Comparison of ENCODE assay signal across 8 cellular contexts in the genomic region with DNA sequence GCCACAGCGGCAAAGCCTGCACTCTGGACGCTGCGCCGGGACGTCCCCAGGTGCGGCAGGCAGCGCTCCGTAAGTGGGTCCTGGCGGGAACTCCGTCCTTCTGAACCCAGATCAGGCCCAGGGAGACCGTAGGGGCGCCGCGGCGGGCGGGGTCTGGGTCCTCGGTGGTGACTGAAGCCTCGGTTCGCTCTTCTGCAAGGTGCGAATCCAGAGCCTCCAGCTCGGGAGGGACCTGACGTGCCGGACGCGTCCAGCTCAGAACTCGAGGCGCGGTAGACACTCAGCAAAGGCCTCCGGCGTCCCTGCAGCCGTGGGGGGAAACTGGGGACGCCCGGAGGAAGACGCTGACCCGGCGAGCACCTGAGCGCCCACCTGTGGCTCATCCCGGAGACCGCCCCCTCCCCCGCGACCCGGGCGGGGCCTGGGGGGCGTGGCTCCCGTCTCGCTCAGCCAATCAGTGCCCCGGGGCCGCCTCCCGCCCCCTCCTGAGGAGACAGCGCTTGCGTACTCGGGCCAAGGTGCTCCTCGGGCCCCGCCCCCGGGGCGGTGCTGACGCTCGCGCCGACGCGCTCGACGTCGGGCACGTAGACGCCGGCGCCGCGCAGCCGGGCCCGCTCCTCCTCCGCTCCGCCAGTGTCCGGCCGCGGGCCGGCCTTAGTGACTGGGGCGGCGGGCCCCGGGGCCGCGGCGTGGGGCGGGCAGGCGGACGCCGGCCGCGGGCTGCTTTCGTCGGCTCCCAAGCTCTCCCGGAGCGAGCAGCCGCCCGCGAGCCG. TPM values are rescaled to one million over a fixed set of nuclear protein-coding genes. Genes with fewer than 3 reads are reported as not detected.
DNase-seq lines count a peak whose midpoint lies in the region; ATAC-seq, FAIRE-seq and TF ChIP-seq lines count a peak whose summit lies in the region.

Gene PPFIA1, plus strand, starts transcription at position 587 of the 773 bp plus-strand sequence. CDS start 1,483 bp downstream, outside the sequence.

- peaks cover 2% of the 10 kb centered on the region for H3K4me1 ChIP-seq in RWPE2 (ENCODE audit: insufficient read depth, poor library complexity, severe bottlenecking)

- H3K9me3 Mint-ChIP-seq in activated T-helper 2 cell treated with anti-CD3 and anti-CD28 coated beads, Interferon-gamma antibody, Interleukin-2, Interleukin-4, amounts not matched to agents 10 μg/mL and 5 μg/mL and 100 μg/mL, durations not matched to agents 14 hours and 24 hours and 36 hours = no peaks in the 10 kb centered on the region
- H3K9me3 Mint-ChIP-seq in natural killer cell treated with Interleukin-12 subunit alpha and Interleukin-12 subunit beta and Interleukin-15 and Interleukin-18, amount 100 ng/mL, for 72 hours = no peaks in the 10 kb centered on the region

- H3K27ac ChIP-seq in RWPE2 (ENCODE audit: poor library complexity, severe bottlenecking) = peak within 1 kb of the TSS; percentile 46

- peaks cover 23% of the 10 kb centered on the region for H3K27me3 Mint-ChIP-seq in activated T-helper 2 cell treated with anti-CD3 and anti-CD28 coated beads, Interferon-gamma antibody, Interleukin-2, Interleukin-4, amounts not matched to agents 10 μg/mL and 5 μg/mL and 100 μg/mL, durations not matched to agents 14 hours and 24 hours and 36 hours (ENCODE audit: low read depth)
- peaks cover 8 to 10% of the 10 kb centered on the region in 2 donors for H3K27me3 Mint-ChIP-seq in natural killer cell treated with Interleukin-12 subunit alpha and Interleukin-12 subunit beta and Interleukin-15 and Interleukin-18, amount 100 ng/mL, for 72 hours

- H3K36me3 Mint-ChIP-seq in activated T-helper 2 cell treated with anti-CD3 and anti-CD28 coated beads, Interferon-gamma antibody, Interleukin-2, Interleukin-4, amounts not matched to agents 10 μg/mL and 5 μg/mL and 100 μg/mL, durations not matched to agents 14 hours and 24 hours and 36 hours (ENCODE audit: low read depth) = peaks cover 28% of the 10 kb centered on the region
- peaks cover 9% of the 10 kb centered on the region for H3K36me3 Mint-ChIP-seq in natural killer cell treated with Interleukin-12 subunit alpha and Interleukin-12 subunit beta and Interleukin-15 and Interleukin-18, amount 100 ng/mL, for 72 hours

- DNase-seq in ELR (ENCODE audit: low read depth) (peak; percentile 94), H54 (ENCODE audit: insufficient read length, low spot score) (peak; percentile 93), LoVo (ENCODE audit: low spot score) (peak; percentile 97), RWPE2 (ENCODE audit: low spot score) (peak; percentile 94), fibroblast of pulmonary artery (ENCODE audit: low read depth) (peak; percentile 93)
- DNase-seq in activated T-helper 2 cell treated with anti-CD3 and anti-CD28 coated beads, Interferon-gamma antibody, Interleukin-2, Interleukin-4, amounts not matched to agents 10 μg/mL and 5 μg/mL and 100 μg/mL, durations not matched to agents 14 hours and 24 hours and 36 hours (ENCODE audit: low spot score) = peak; percentile 92
- peak; percentile 97 for DNase-seq in natural killer cell treated with Interleukin-12 subunit alpha and Interleukin-12 subunit beta and Interleukin-15 and Interleukin-18, amount 100 ng/mL, for 72 hours (ENCODE audit: low spot score)
- peak; percentile 92 for DNase-seq in stimulated activated naive CD4-positive, alpha-beta T cell treated with Interleukin-2 at 50 U/mL for 16 hours (lab: John Stamatoyannopoulos, UW)

- peaks cover 26% of the 10 kb centered on the region for H3K4me1 Mint-ChIP-seq in activated T-helper 2 cell treated with anti-CD3 and anti-CD28 coated beads, Interferon-gamma antibody, Interleukin-2, Interleukin-4, amounts not matched to agents 10 μg/mL and 5 μg/mL and 100 μg/mL, durations not matched to agents 14 hours and 24 hours and 36 hours (ENCODE audit: low read depth)
- peaks cover 23 to 25% of the 10 kb centered on the region in 2 donors for H3K4me1 Mint-ChIP-seq in natural killer cell treated with Interleukin-12 subunit alpha and Interleukin-12 subunit beta and Interleukin-15 and Interleukin-18, amount 100 ng/mL, for 72 hours (ENCODE audit: low read depth in 2 of 2)

- H3K27ac Mint-ChIP-seq in activated T-helper 2 cell treated with anti-CD3 and anti-CD28 coated beads, Interferon-gamma antibody, Interleukin-2, Interleukin-4, amounts not matched to agents 10 μg/mL and 5 μg/mL and 100 μg/mL, durations not matched to agents 14 hours and 24 hours and 36 hours = peak within 1 kb of the TSS; percentile 88
- peak within 1 kb of the TSS; percentile 55 to 92 for H3K27ac Mint-ChIP-seq in natural killer cell treated with Interleukin-12 subunit alpha and Interleukin-12 subunit beta and Interleukin-15 and Interleukin-18, amount 100 ng/mL, for 72 hours

- TF ChIP-seq CTCF in RWPE2 (IDR thresholded peaks at IDR 0.05; ENCODE audit: poor library complexity, severe bottlenecking) (peak; percentile 40), fibroblast of pulmonary artery (IDR thresholded peaks at IDR 0.05; ENCODE audit: low read length, missing control alignments) (no peak)

- H3K4me3 Mint-ChIP-seq in activated T-helper 2 cell treated with anti-CD3 and anti-CD28 coated beads, Interferon-gamma antibody, Interleukin-2, Interleukin-4, amounts not matched to agents 10 μg/mL and 5 μg/mL and 100 μg/mL, durations not matched to agents 14 hours and 24 hours and 36 hours (ENCODE audit: low read depth) = peak within 1 kb of the TSS; percentile 82
- H3K4me3 Mint-ChIP-seq in natural killer cell treated with Interleukin-12 subunit alpha and Interleukin-12 subunit beta and Interleukin-15 and Interleukin-18, amount 100 ng/mL, for 72 hours = peak within 1 kb of the TSS; percentile 97

- intact Hi-C loops in activated T-helper 2 cell treated with anti-CD3 and anti-CD28 coated beads, Interferon-gamma antibody, Interleukin-2, Interleukin-4, amounts not matched to agents 10 μg/mL and 5 μg/mL and 100 μg/mL, durations not matched to agents 14 hours and 24 hours and 36 hours (cut with micrococcal nuclease) = loop anchor here (2.0 to 10.0 kb wide), 2 partner anchors 67 to 95 kb away; partner anchors contain the start of gene FADD

- no peaks in the 10 kb centered on the region for H3K9me3 ChIP-seq in RWPE2 (ENCODE audit: severe bottlenecking)

- peaks cover 29% of the 10 kb centered on the region for H3K36me3 ChIP-seq in RWPE2 (ENCODE audit: low read depth)

- no peak for FAIRE-seq in H54 (lab: Jason Lieb, UNC)

- H3K4me3 ChIP-seq in RWPE2 (ENCODE audit: severe bottlenecking) (peak within 1 kb of the TSS; percentile 88), fibroblast of pulmonary artery (replicated peaks; ENCODE audit: low read depth, low read length) (peak within 1 kb of the TSS; percentile 81)

- ATAC-seq in RWPE2 (ENCODE audit: low read depth) = peak; percentile 84
- peak; percentile 98 to 99 for ATAC-seq in natural killer cell treated with Interleukin-12 subunit alpha and Interleukin-12 subunit beta and Interleukin-15 and Interleukin-18, amount 100 ng/mL, for 72 hours

- H3K27me3 ChIP-seq in RWPE2 (ENCODE audit: insufficient read depth, poor library complexity, severe bottlenecking) = no peaks in the 10 kb centered on the region

- peak; percentile 79 for TF ChIP-seq POLR2A in H54 (IDR thresholded peaks at IDR 0.05; ENCODE audit: low read depth, low read length)

RNA-seq across cellular contexts. Expression of gene PPFIA1, which starts in this region (rescaled TPM):
- total RNA-seq in activated T-helper 2 cell treated with anti-CD3 and anti-CD28 coated beads, Interferon-gamma antibody, Interleukin-2, Interleukin-4, amounts not matched to agents 10 μg/mL and 5 μg/mL and 100 μg/mL, durations not matched to agents 14 hours and 24 hours and 36 hours = 47.1 and 47.4 TPM in 2 replicates
- total RNA-seq in natural killer cell treated with Interleukin-12 subunit alpha and Interleukin-12 subunit beta and Interleukin-15 and Interleukin-18, amount 100 ng/mL, for 72 hours = 10 to 100 TPM; 43.4 to 60.0 TPM

Comparison
In these comparisons a context has a peak if more than half of its experiments do, and no peak if none do; other contexts are left out.
1. Peak in every context shown above with its lines: DNase-seq, ATAC-seq, H3K4me3 ChIP-seq and H3K27ac ChIP-seq.